14 cellular contexts compared by ENCODE assay signal in the genomic region with DNA sequence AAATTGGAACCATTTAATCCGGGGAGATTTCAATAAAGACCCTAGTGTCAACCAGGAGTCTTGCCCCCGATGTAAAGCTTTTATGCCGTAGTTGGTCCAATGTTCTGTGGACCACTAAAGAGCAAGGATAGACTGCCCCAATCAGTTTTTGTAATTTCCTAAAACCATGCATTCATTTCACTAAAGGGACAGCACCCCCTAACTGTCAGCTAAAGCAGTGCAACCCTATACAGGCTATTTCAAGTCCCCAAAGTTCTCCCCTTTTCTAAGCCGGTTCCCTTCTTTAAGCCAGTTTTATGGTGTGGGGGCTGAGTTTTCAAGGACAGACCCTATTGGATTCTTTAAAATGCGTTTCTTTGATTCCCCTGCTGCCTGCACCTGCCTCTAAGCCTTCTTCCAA. TPM values are rescaled to one million over a fixed set of nuclear protein-coding genes. Genes with fewer than 3 reads are reported as not detected.
DNase-seq lines count a peak whose midpoint lies in the region; ATAC-seq, FAIRE-seq and TF ChIP-seq lines count a peak whose summit lies in the region.
"Had no signal": no experiment of that assay in that cellular context is flagged by ENCODE, and none has a peak within 500 bp of the region (broad histone marks: within the 10 kb centered on the region; RNA-seq: fewer than 3 reads in every experiment).

No MANE protein-coding gene starts in this region.

- no peaks in the 10 kb centered on the region for H3K79me2 ChIP-seq in PC-3 (ENCODE audit: low read length)

- DNase-seq in A673 (ENCODE audit: low spot score) (no peak), PC-3 (no peak), fibroblast of the aortic adventitia (ENCODE audit: low read depth) (no peak), mesenchymal stem cell (no peak), pancreas (no peak)
- DNase-seq: activated naive CD4-positive, alpha-beta T cell treated with Interleukin-2 at 50 U/mL for 16 hours; MG63; thyroid gland had no signal

- TF ChIP-seq CTCF in A673 (conservative IDR thresholded peaks at IDR 0.05; ENCODE audit: low read depth, low read length) (peak; percentile 62), GM12873 (IDR thresholded peaks at IDR 0.05; ENCODE audit: insufficient read depth, low read depth, low read length, missing control alignments) (peak; percentile 66), PC-3 (conservative IDR thresholded peaks at IDR 0.05; ENCODE audit: low read depth, low read length) (peak; percentile 57), fibroblast of the aortic adventitia (IDR thresholded peaks at IDR 0.05; ENCODE audit: insufficient read depth, low read length) (peak; percentile 12), pancreas (IDR thresholded peaks at IDR 0.05) (no peak)

- no peak overlapping the region for H3K4ac ChIP-seq in mesenchymal stem cell (ENCODE audit: low read depth in 1 of 2, low read length in 2 of 2)

- H3K9ac ChIP-seq in PC-3 (ENCODE audit: low read length) (no peak overlapping the region), mesenchymal stem cell (ENCODE audit: low read length) (no peak overlapping the region)
- H3K9ac ChIP-seq: BLaER1 treated with 17β-estradiol and CSF1 and Interleukin-3, amounts not matched to agents 10 nM and 100 nM had no signal

- no peaks in the 10 kb centered on the region for H3K27me3 ChIP-seq in A673 (replicated peaks; ENCODE audit: insufficient read depth, low read depth, low read length, poor library complexity)
- peaks cover 33% of the 10 kb centered on the region for H3K27me3 ChIP-seq in PC-3 (ENCODE audit: low read length)
- H3K27me3 ChIP-seq in mesenchymal stem cell (ENCODE audit: control insufficient read depth in 1 of 2, insufficient read depth in 1 of 2, low read length in 2 of 2): peaks cover 0 to 18% of the 10 kb centered on the region in 2 experiments
- peaks cover 0 to 13% (median 1%) of the 10 kb centered on the region in 4 donors for H3K27me3 ChIP-seq in pancreas
- H3K27me3 ChIP-seq: BLaER1 treated with 17β-estradiol and CSF1 and Interleukin-3, amounts not matched to agents 10 nM and 100 nM; thyroid gland had no signal

- no peak overlapping the region for H4K8ac ChIP-seq in mesenchymal stem cell (ENCODE audit: low read length)

- H3K27ac ChIP-seq in A673 (ENCODE audit: low read depth, low read length, poor library complexity, severe bottlenecking) (no peak overlapping the region), PC-3 (ENCODE audit: low read length) (no peak overlapping the region), mesenchymal stem cell (ENCODE audit: low read length, poor library complexity, severe bottlenecking) (no peak overlapping the region), pancreas (no peak overlapping the region)
- H3K27ac ChIP-seq: BLaER1 treated with 17β-estradiol and CSF1 and Interleukin-3, amounts not matched to agents 10 nM and 100 nM; coronary artery; thyroid gland had no signal

- intact Hi-C loops in A673 (cut with micrococcal nuclease; ENCODE audit: unreplicated experiment) (no loop called here), PC-3 (cut with micrococcal nuclease) (no loop called here), pancreas (cut with DNase I) (no loop called here)

- no peak overlapping the region for H2BK120ac ChIP-seq in mesenchymal stem cell (ENCODE audit: low read depth, low read length)

- no peak overlapping the region for H2AK5ac ChIP-seq in mesenchymal stem cell (ENCODE audit: low read length, severe bottlenecking)

- H3K4me3 ChIP-seq in A673 (ENCODE audit: low read depth, low read length, poor library complexity, severe bottlenecking) (no peak overlapping the region), PC-3 (ENCODE audit: low read length) (no peak overlapping the region), fibroblast of the aortic adventitia (ENCODE audit: low read depth, low read length) (no peak overlapping the region), mesenchymal stem cell (ENCODE audit: insufficient read depth in 1 of 2, low read depth in 1 of 2, low read length in 2 of 2) (no peak overlapping the region), pancreas (no peak overlapping the region)
- H3K4me3 ChIP-seq: BLaER1 treated with 17β-estradiol and CSF1 and Interleukin-3, amounts not matched to agents 10 nM and 100 nM; coronary artery; MG63; thyroid gland had no signal

- no peak overlapping the region for H3K4me2 ChIP-seq in PC-3 (ENCODE audit: low read length)
- no peak overlapping the region for H3K4me2 ChIP-seq in mesenchymal stem cell (ENCODE audit: low read length, poor library complexity, severe bottlenecking)

- no peaks in the 10 kb centered on the region for H4K20me1 ChIP-seq in PC-3 (ENCODE audit: low read length)
- H4K20me1 ChIP-seq: BLaER1 treated with 17β-estradiol and CSF1 and Interleukin-3, amounts not matched to agents 10 nM and 100 nM had no signal

- H3K14ac ChIP-seq in mesenchymal stem cell (ENCODE audit: low read length in 2 of 2): no peak overlapping the region

- no peaks in the 10 kb centered on the region for H3K9me2 ChIP-seq in PC-3 (replicated peaks; ENCODE audit: low read length)

- H2BK5ac ChIP-seq in mesenchymal stem cell (ENCODE audit: low read depth, low read length, poor library complexity, severe bottlenecking): no peak overlapping the region

- FAIRE-seq in pancreas (lab: Jason Lieb, UNC): no peak

- WGBS in mesenchymal stem cell: 66% methylated on average over 5 of the region's 5 CpGs
- WGBS in pancreas, 2 donors: 60 to 71% methylated on average over 5 of the region's 5 CpGs

- no peak overlapping the region for H2BK15ac ChIP-seq in mesenchymal stem cell (ENCODE audit: low read depth, poor library complexity, severe bottlenecking)

- POLR2A ChIA-PET in A673 (lab: Charles Lee; ENCODE audit: low non-redundant PET) (interaction anchor here (0.6 kb wide), 1 partner anchor 826 kb away, joined by 5 read pairs; no protein-coding TSS in a partner anchor), PC-3 (lab: Charles Lee; ENCODE audit: unreplicated experiment) (no interaction called here)

- H3K18ac ChIP-seq in mesenchymal stem cell (ENCODE audit: low read depth in 1 of 2, low read length in 2 of 2): no peak overlapping the region

- BruUV-seq in A673 (replicated peaks; lab: Mats Ljungman, UMichigan) (no TSS peak), PC-3 (replicated peaks; lab: Mats Ljungman, UMichigan) (no TSS peak)

- H3F3A ChIP-seq in PC-3 (ENCODE audit: low read length, unreplicated experiment): no peaks in the 10 kb centered on the region

- no peak overlapping the region for H2BK12ac ChIP-seq in mesenchymal stem cell (ENCODE audit: low read length in 2 of 2)

- CTCF ChIA-PET in A673 (lab: Charles Lee) (interaction anchor here (0.6 kb wide), 1 partner anchor 136 kb away, joined by 4 read pairs; no protein-coding TSS in a partner anchor), PC-3 (lab: Charles Lee) (no interaction called here)

- no peaks in the 10 kb centered on the region for H3K79me1 ChIP-seq in mesenchymal stem cell (replicated peaks; ENCODE audit: low read length, poor library complexity, severe bottlenecking)

- no peak overlapping the region for H4K91ac ChIP-seq in mesenchymal stem cell (ENCODE audit: low read length)

- ATAC-seq in PC-3 (no peak), HG03520 (IDR thresholded peaks at IDR 0.05; ENCODE audit: unreplicated experiment) (no peak), HG03139 (IDR thresholded peaks at IDR 0.05; ENCODE audit: unreplicated experiment) (no peak), pancreas (no peak)
- ATAC-seq: activated CD4-positive, alpha-beta T cell treated with anti-CD3 and anti-CD28 coated beads for 36 hours had no signal

- no peaks in the 10 kb centered on the region for H3K4me1 ChIP-seq in A673 (ENCODE audit: insufficient read depth, low read length, poor library complexity, severe bottlenecking)
- no peaks in the 10 kb centered on the region for H3K4me1 ChIP-seq in PC-3 (ENCODE audit: insufficient read depth, low read length)
- no peaks in the 10 kb centered on the region for H3K4me1 ChIP-seq in mesenchymal stem cell (ENCODE audit: control insufficient read depth, insufficient read depth, low read depth, low read length)
- H3K4me1 ChIP-seq in pancreas: no peaks in the 10 kb centered on the region
- H3K4me1 ChIP-seq: thyroid gland had no signal

- H2AFZ ChIP-seq in PC-3 (ENCODE audit: low read length) (no peak overlapping the region), mesenchymal stem cell (ENCODE audit: low read depth, low read length) (no peak overlapping the region)

- no peaks in the 10 kb centered on the region for H3K36me3 ChIP-seq in A673 (ENCODE audit: insufficient read depth, low read length, poor library complexity, severe bottlenecking)
- H3K36me3 ChIP-seq in PC-3 (ENCODE audit: low read depth, low read length): no peaks in the 10 kb centered on the region
- H3K36me3 ChIP-seq in mesenchymal stem cell (ENCODE audit: control insufficient read depth in 1 of 2, insufficient read depth in 2 of 2, low read depth in 1 of 2, low read length in 2 of 2): no peaks in the 10 kb centered on the region
- H3K36me3 ChIP-seq in pancreas: no peaks in the 10 kb centered on the region
- H3K36me3 ChIP-seq: BLaER1 treated with 17β-estradiol and CSF1 and Interleukin-3, amounts not matched to agents 10 nM and 100 nM; MG63; thyroid gland had no signal

- no peak overlapping the region for H3K23ac ChIP-seq in mesenchymal stem cell (ENCODE audit: low read length in 2 of 2)

- no peaks in the 10 kb centered on the region for H3K9me3 ChIP-seq in A673 (ENCODE audit: low read depth, low read length, poor library complexity, severe bottlenecking)
- no peaks in the 10 kb centered on the region for H3K9me3 ChIP-seq in PC-3 (ENCODE audit: low read length)
- H3K9me3 ChIP-seq in mesenchymal stem cell (ENCODE audit: control insufficient read depth, low read length): no peaks in the 10 kb centered on the region
- no peaks in the 10 kb centered on the region for H3K9me3 ChIP-seq in pancreas
- H3K9me3 ChIP-seq: BLaER1 treated with 17β-estradiol and CSF1 and Interleukin-3, amounts not matched to agents 10 nM and 100 nM; MG63; thyroid gland had no signal

RNA-seq across cellular contexts. Expression of gene PDPN, which starts 12.7 kb away (rescaled TPM):
- total RNA-seq in A673 (2021) (25.7 and 30.2 TPM in 2 replicates), PC-3 (2014; rRNA removed) (0.29 and 0.47 TPM in 2 replicates), fibroblast of the aortic adventitia (ENCODE audit: low replicate concordance) (2.0 and 17.6 TPM in 2 replicates), pancreas (10 to 100 TPM in 1 of 6 donors, 1 to 10 TPM in 3, under 1 TPM in 2; 0.83 to 10.4 (median 3.3) TPM)
- 161 TPM for polyA plus RNA-seq in mesenchymal stem cell (2013, experiment 1 of 2)
- polyA plus RNA-seq in mesenchymal stem cell (2013, experiment 2 of 2): 163 TPM
- polyA plus RNA-seq in pancreas: 1 to 10 TPM; 1.3 to 1.4 TPM
- total RNA-seq: activated CD4-positive, alpha-beta T cell treated with anti-CD3 and anti-CD28 coated beads for 36 hours had no signal

RNA-seq across cellular contexts. Expression of gene LRRC38, which starts 57.1 kb away (rescaled TPM):
- total RNA-seq in A673 (2021) (not detected in 2 replicates), PC-3 (2014; rRNA removed) (2.6 and 4.8 TPM in 2 replicates), fibroblast of the aortic adventitia (ENCODE audit: low replicate concordance) (not detected in 2 replicates), pancreas (not detected)
- not detected for polyA plus RNA-seq in mesenchymal stem cell (2013, experiment 1 of 2)
- not detected for polyA plus RNA-seq in mesenchymal stem cell (2013, experiment 2 of 2)
- not detected for polyA plus RNA-seq in pancreas
- total RNA-seq: activated CD4-positive, alpha-beta T cell treated with anti-CD3 and anti-CD28 coated beads for 36 hours; thyroid gland had no signal

Comparison
In these comparisons a context has a peak if more than half of its experiments do, and no peak if none do; other contexts are left out.
1. CTCF ChIP-seq: peak in A673 (single experiment), GM12873 (single experiment), PC-3 (single experiment) and fibroblast of the aortic adventitia (single experiment); none in pancreas (0 of 4).